1 cellular context compared by ENCODE assay signal in genomic region chr19:10424011-10424637, GRCh38.
TF ChIP-seq lines count a peak whose summit lies in the region.

No MANE protein-coding gene starts in this region.

TF ChIP-seq in HepG2, 621 proteins besides CTCF, POLR2A, EP300 and RAD21 (continued from another document and continues in another):
- TF ChIP-seq ZHX2 (IDR thresholded peaks at IDR 0.05; ENCODE audit: low read depth) (no peak), ZHX2 (CRISPR knock-in tag; IDR thresholded peaks at IDR 0.05; ENCODE audit: borderline replicate concordance) (no peak), ZNF24 (IDR thresholded peaks at IDR 0.05) (no peak), ETS1 (CRISPR knock-in tag; IDR thresholded peaks at IDR 0.05) (no peak), HDAC1 (CRISPR knock-in tag; IDR thresholded peaks at IDR 0.05) (no peak), SCMH1 (CRISPR knock-in tag; IDR thresholded peaks at IDR 0.05; ENCODE audit: borderline replicate concordance) (no peak), PHB2 (IDR thresholded peaks at IDR 0.05; ENCODE audit: partially characterized antibody) (no peak), MYC (CRISPR knock-in tag; IDR thresholded peaks at IDR 0.05; ENCODE audit: borderline replicate concordance) (0 out of 2 replicates have a peak, but pooled peaks have one; percentile 13), NR0B2 (CRISPR knock-in tag; IDR thresholded peaks at IDR 0.05) (no peak), MTF2 (CRISPR knock-in tag; IDR thresholded peaks at IDR 0.05; ENCODE audit: borderline replicate concordance) (no peak), LBX2 (CRISPR knock-in tag; IDR thresholded peaks at IDR 0.05; ENCODE audit: borderline replicate concordance) (no peak), NR3C1 (CRISPR knock-in tag; IDR thresholded peaks at IDR 0.05) (no peak), MTA1 (CRISPR knock-in tag; IDR thresholded peaks at IDR 0.05; ENCODE audit: borderline replicate concordance) (peak; percentile 45; the same call in 1 of the 2 replicates), ZNF552 (CRISPR knock-in tag; IDR thresholded peaks at IDR 0.05; ENCODE audit: borderline replicate concordance) (no peak), ZNF629 (CRISPR knock-in tag; conservative IDR thresholded peaks at IDR 0.05) (no peak), PRPF4 (IDR thresholded peaks at IDR 0.05; ENCODE audit: low read depth, low read length, poor library complexity, severe bottlenecking) (no peak), KDM4B (CRISPR knock-in tag; IDR thresholded peaks at IDR 0.05) (no peak), TAF15 (IDR thresholded peaks at IDR 0.05; ENCODE audit: low read depth, low read length, poor library complexity, severe bottlenecking) (no peak), ZNF670 (CRISPR knock-in tag; IDR thresholded peaks at IDR 0.05; ENCODE audit: borderline replicate concordance) (no peak), ZNF780A (CRISPR knock-in tag; IDR thresholded peaks at IDR 0.05) (no peak), ZNF292 (CRISPR knock-in tag; IDR thresholded peaks at IDR 0.05; ENCODE audit: borderline replicate concordance, low read depth) (no peak), JUN (CRISPR knock-in tag; IDR thresholded peaks at IDR 0.05) (no peak), ZNF556 (CRISPR knock-in tag; IDR thresholded peaks at IDR 0.05; ENCODE audit: borderline replicate concordance) (no peak), ZNF180 (CRISPR knock-in tag; IDR thresholded peaks at IDR 0.05; ENCODE audit: borderline replicate concordance, low read depth) (no peak), ISX (CRISPR knock-in tag; conservative IDR thresholded peaks at IDR 0.05) (no peak), DDIT3 (CRISPR knock-in tag; IDR thresholded peaks at IDR 0.05) (no peak), PTBP1 (IDR thresholded peaks at IDR 0.05; ENCODE audit: low read depth, low read length, poor library complexity, severe bottlenecking) (no peak), ZNF589 (CRISPR knock-in tag; conservative IDR thresholded peaks at IDR 0.05) (no peak), XRCC5 (optimal IDR thresholded peaks at IDR 0.05; ENCODE audit: low read length) (peak; percentile 82), MED1 (CRISPR knock-in tag; IDR thresholded peaks at IDR 0.05) (no peak), MTF1 (CRISPR knock-in tag; IDR thresholded peaks at IDR 0.05) (no peak), HNF4G (IDR thresholded peaks at IDR 0.05; ENCODE audit: borderline replicate concordance, low read depth, low read length) (no peak), HNF4G (CRISPR knock-in tag; IDR thresholded peaks at IDR 0.05; ENCODE audit: borderline replicate concordance, low read depth) (no peak), ATF2 (CRISPR knock-in tag; IDR thresholded peaks at IDR 0.05) (no peak), TRIM24 (CRISPR knock-in tag; IDR thresholded peaks at IDR 0.05) (no peak), SMARCC2 (IDR thresholded peaks at IDR 0.05) (no peak), SOX6 (IDR thresholded peaks at IDR 0.05) (no peak), SOX6 (CRISPR knock-in tag; IDR thresholded peaks at IDR 0.05) (no peak; the same call in 1 of the 2 replicates), SAFB2 (CRISPR knock-in tag; IDR thresholded peaks at IDR 0.05; ENCODE audit: borderline replicate concordance, low read depth) (0 out of 2 replicates have a peak, but pooled peaks have one; percentile 66), SMARCE1 (IDR thresholded peaks at IDR 0.05; ENCODE audit: borderline replicate concordance) (no peak), KAT2B (IDR thresholded peaks at IDR 0.05; ENCODE audit: borderline replicate concordance, low read depth, low read length) (no peak), AGO2 (optimal IDR thresholded peaks at IDR 0.05; ENCODE audit: low read depth, low read length) (no peak), GABPB1 (CRISPR knock-in tag; IDR thresholded peaks at IDR 0.05) (no peak), ZNF800 (CRISPR knock-in tag; IDR thresholded peaks at IDR 0.05) (peak; percentile 100), ZNF691 (CRISPR knock-in tag; IDR thresholded peaks at IDR 0.05; ENCODE audit: borderline replicate concordance, low read depth) (no peak), ZBTB34 (CRISPR knock-in tag; IDR thresholded peaks at IDR 0.05) (no peak), ZFP82 (CRISPR knock-in tag; IDR thresholded peaks at IDR 0.05; ENCODE audit: borderline replicate concordance) (no peak), ZNF784 (CRISPR knock-in tag; IDR thresholded peaks at IDR 0.05; ENCODE audit: borderline replicate concordance) (no peak), PRDM10 (CRISPR knock-in tag; IDR thresholded peaks at IDR 0.05; ENCODE audit: low read depth) (no peak), ZNF7 (CRISPR knock-in tag; IDR thresholded peaks at IDR 0.05) (no peak)
